8 cellular contexts compared by ENCODE assay signal in genomic region chr19:50510121-50510670, GRCh38. TPM values are rescaled to one million over a fixed set of nuclear protein-coding genes. Genes with fewer than 3 reads are reported as not detected.
DNase-seq lines count a peak whose midpoint lies in the region; ATAC-seq and FAIRE-seq lines count a peak whose summit lies in the region.

No MANE protein-coding gene starts in this region.

- H2AFZ ChIP-seq in GM23248, result peak overlapping the region; percentile 77

- intact Hi-C loops in right cardiac atrium (cut with DNase I), result no loop called here

- no peaks in the 10 kb centered on the region for H4K20me1 ChIP-seq in GM23248 (ENCODE audit: insufficient read depth)

- H3F3A ChIP-seq in GM23248 (ENCODE audit: insufficient read depth), result no peaks in the 10 kb centered on the region

- peaks cover 3% of the 10 kb centered on the region for H3K36me3 Mint-ChIP-seq in activated T-cell treated with anti-CD3 and anti-CD28 coated beads, Interleukin-2, amount 50 U/mL, for 4 hours (ENCODE audit: insufficient read depth)

- WGBS in GM23248 (ENCODE audit: low coverage in 1 of 2, low lambda C conversion rate in 2 of 2, missing lambda C conversion rate in 2 of 2), 2 experiments, result 20 to 25% methylated on average over 24 to 25 of the region's 26 CpGs
- 38% methylated on average over 26 of the region's 26 CpGs for WGBS in right cardiac atrium
- 54 to 64% (median 58%) methylated on average over 21 to 26 of the region's 26 CpGs for WGBS in small intestine, 3 donors

- H3K27ac ChIP-seq in GM23248 (no peak overlapping the region), right cardiac atrium (ENCODE audit: low read length) (no peak overlapping the region), small intestine (ENCODE audit: low read depth in 1 of 2, low read length in 1 of 2) (peak overlapping the region; percentile 56 to 86)

- peak overlapping the region; percentile 89 for H3K9ac ChIP-seq in GM23248

- H3K27me3 Mint-ChIP-seq in activated T-cell treated with anti-CD3 and anti-CD28 coated beads, Interleukin-2, amount 50 U/mL, for 4 hours (ENCODE audit: low read depth), result peaks cover 5% of the 10 kb centered on the region

- peaks cover 8% of the 10 kb centered on the region for H3K4me1 Mint-ChIP-seq in activated T-cell treated with anti-CD3 and anti-CD28 coated beads, Interleukin-2, amount 50 U/mL, for 4 hours (ENCODE audit: low read depth)

- no peaks in the 10 kb centered on the region for H3K36me3 ChIP-seq in GM23248 (ENCODE audit: low read depth)
- H3K36me3 ChIP-seq in small intestine (ENCODE audit: control insufficient read depth in 2 of 2, insufficient read depth in 2 of 2, low read length in 2 of 2), result peaks cover 0 to 2% of the 10 kb centered on the region in 2 donors

- H3K9me2 ChIP-seq in GM23248 (ENCODE audit: insufficient read depth), result no peaks in the 10 kb centered on the region

- H3K4me3 ChIP-seq in GM23248 (peak overlapping the region; percentile 86), right cardiac atrium (ENCODE audit: low read length) (peak overlapping the region; percentile 52), small intestine (ENCODE audit: low read depth in 1 of 2, low read length in 2 of 2) (peak overlapping the region; percentile 60 to 82)

- H3K27me3 ChIP-seq in GM23248 (replicated peaks; ENCODE audit: insufficient read depth) (no peaks in the 10 kb centered on the region), right cardiac atrium (ENCODE audit: control insufficient read depth, insufficient read depth) (no peaks in the 10 kb centered on the region), small intestine (ENCODE audit: control insufficient read depth in 2 of 2, insufficient read depth in 2 of 2, low read length in 2 of 2) (no peaks in the 10 kb centered on the region)

- in situ Hi-C loops in GM23248 (cut with MboI), result no loop called here

- H3K79me2 ChIP-seq in GM23248 (ENCODE audit: insufficient read depth), result peaks cover 10% of the 10 kb centered on the region; the same call in 1 of the 2 replicates

- H3K4me1 ChIP-seq in GM23248 (ENCODE audit: insufficient read depth), result no peaks in the 10 kb centered on the region
- peaks cover 3% of the 10 kb centered on the region for H3K4me1 ChIP-seq in right cardiac atrium (ENCODE audit: control insufficient read depth, insufficient read depth, low read length)
- peaks cover 1 to 2% of the 10 kb centered on the region in 2 donors for H3K4me1 ChIP-seq in small intestine (ENCODE audit: control insufficient read depth in 2 of 2, insufficient read depth in 1 of 2, low read depth in 1 of 2, low read length in 1 of 2)

- H3K4me3 Mint-ChIP-seq in activated T-cell treated with anti-CD3 and anti-CD28 coated beads, Interleukin-2, amount 50 U/mL, for 4 hours, result peak overlapping the region; percentile 95

- no peak for ATAC-seq in activated T-cell treated with anti-CD3 and anti-CD28 coated beads, Interleukin-2, amount 50 U/mL, for 4 hours
- ATAC-seq in right cardiac atrium (no peak), HG03097 (IDR thresholded peaks at IDR 0.05; ENCODE audit: low FRiP score, unreplicated experiment) (no peak)

- H3K9me3 Mint-ChIP-seq in activated T-cell treated with anti-CD3 and anti-CD28 coated beads, Interleukin-2, amount 50 U/mL, for 4 hours, result no peaks in the 10 kb centered on the region

- peak; percentile 49 for DNase-seq in GM23248
- no peak for DNase-seq in activated T-cell treated with anti-CD3 and anti-CD28 coated beads, Interleukin-2, amount 50 U/mL, for 4 hours
- DNase-seq in right cardiac atrium, result peak in 2 of 3 donors; percentile 57 to 70
- DNase-seq in small intestine, result no peak
- no peak for DNase-seq in NCI-H1092 treated with DMSO at 0.1 percent for 48 hours (lab: John Stamatoyannopoulos, UW)
- no peak for DNase-seq in NCI-H2196 (lab: John Stamatoyannopoulos, UW; ENCODE audit: unreplicated experiment)
- DNase-seq in cerebellar cortex (ENCODE audit: low spot score), result no peak

- peak overlapping the region; percentile 82 for H3K4me2 ChIP-seq in GM23248 (ENCODE audit: unreplicated experiment)

- H3K9me3 ChIP-seq in GM23248 (ENCODE audit: low read depth) (no peaks in the 10 kb centered on the region), right cardiac atrium (ENCODE audit: control insufficient read depth, low read length) (no peaks in the 10 kb centered on the region), small intestine (ENCODE audit: control insufficient read depth, low read depth) (no peaks in the 10 kb centered on the region)

- FAIRE-seq in small intestine (lab: Jason Lieb, UNC), result no peak

RNA-seq across cellular contexts. Expression of gene JOSD2, which starts 0.8 kb away (rescaled TPM):
- 50.7 and 55.2 TPM in 2 replicates for total RNA-seq in GM23248 (2014; rRNA removed; shearing (Covaris generic))
- polyA plus RNA-seq in GM23248 (2016; fragmentation: Nextera tagmentation; extraction: Ambion mirVana) (98.5 and 108 TPM in 2 replicates), right cardiac atrium (55.2 TPM), small intestine (10 to 100 TPM; 62.5 to 97.8 (median 85.7) TPM)
- 10 to 100 TPM; 51.7 to 59.4 (median 55.6) TPM for total RNA-seq in activated T-cell treated with anti-CD3 and anti-CD28 coated beads, Interleukin-2, amount 50 U/mL, for 4 hours
- 10 to 100 TPM; 24.2 to 40.5 (median 39.5) TPM for total RNA-seq in right cardiac atrium

RNA-seq across cellular contexts. Expression of gene ASPDH, which starts 3.5 kb away (rescaled TPM):
- not detected in 2 replicates for total RNA-seq in GM23248 (2014; rRNA removed; shearing (Covaris generic))
- not detected in 2 replicates for polyA plus RNA-seq in GM23248 (2016; fragmentation: Nextera tagmentation; extraction: Ambion mirVana)
- not detected for total RNA-seq in activated T-cell treated with anti-CD3 and anti-CD28 coated beads, Interleukin-2, amount 50 U/mL, for 4 hours
- not detected for total RNA-seq in right cardiac atrium
- polyA plus RNA-seq in right cardiac atrium, result not detected
- 10 to 100 TPM in 2 of 3 donors, under 1 TPM in 1; 0.27 to 20.0 (median 17.0) TPM for polyA plus RNA-seq in small intestine

RNA-seq across cellular contexts. Expression of gene GARIN5A, which starts 33.5 kb away (rescaled TPM):
- not detected in 2 replicates for total RNA-seq in GM23248 (2014; rRNA removed; shearing (Covaris generic))
- 0.20 and 0.27 TPM in 2 replicates for polyA plus RNA-seq in GM23248 (2016; fragmentation: Nextera tagmentation; extraction: Ambion mirVana)
- total RNA-seq in activated T-cell treated with anti-CD3 and anti-CD28 coated beads, Interleukin-2, amount 50 U/mL, for 4 hours, result under 1 TPM; 0.26 to 0.84 (median 0.66) TPM
- 1 to 10 TPM in 3 of 4 donors, under 1 TPM in 1; 0.86 to 2.3 (median 1.9) TPM for total RNA-seq in right cardiac atrium
- 3.0 TPM for polyA plus RNA-seq in right cardiac atrium
- polyA plus RNA-seq in small intestine, result 1 to 10 TPM in 1 of 3 donors, under 1 TPM in 1, not detected in 1; 0.89 to 3.4 TPM

RNA-seq across cellular contexts. Expression of gene EMC10, which starts 33.9 kb away (rescaled TPM):
- 92.7 and 96.6 TPM in 2 replicates for total RNA-seq in GM23248 (2014; rRNA removed; shearing (Covaris generic))
- polyA plus RNA-seq in GM23248 (2016; fragmentation: Nextera tagmentation; extraction: Ambion mirVana) (7.2 and 7.7 TPM in 2 replicates), right cardiac atrium (134 TPM), small intestine (100 to 1,000 TPM in 1 of 3 donors, 10 to 100 TPM in 2; 53.7 to 160 (median 71.3) TPM)
- total RNA-seq in activated T-cell treated with anti-CD3 and anti-CD28 coated beads, Interleukin-2, amount 50 U/mL, for 4 hours, result 100 to 1,000 TPM; 111 to 122 (median 117) TPM
- total RNA-seq in right cardiac atrium, result 100 to 1,000 TPM in 3 of 4 donors, 10 to 100 TPM in 1; 98.5 to 118 (median 104) TPM

RNA-seq across cellular contexts. Expression of gene LRRC4B, which starts 58.0 kb away (rescaled TPM):
- total RNA-seq in GM23248 (2014; rRNA removed; shearing (Covaris generic)), result not detected in 2 replicates
- polyA plus RNA-seq in GM23248 (2016; fragmentation: Nextera tagmentation; extraction: Ambion mirVana), result not detected in 2 replicates
- not detected for total RNA-seq in activated T-cell treated with anti-CD3 and anti-CD28 coated beads, Interleukin-2, amount 50 U/mL, for 4 hours
- 1 to 10 TPM; 1.2 to 3.2 (median 2.0) TPM for total RNA-seq in right cardiac atrium
- 1.6 TPM for polyA plus RNA-seq in right cardiac atrium
- polyA plus RNA-seq in small intestine, result 1 to 10 TPM in 2 of 3 donors, not detected in 1; 1.1 to 5.4 TPM

Comparison
In these comparisons a context has a peak if more than half of its experiments do, and no peak if none do; other contexts are left out.
1. DNase-seq: peak in GM23248 (single experiment) and right cardiac atrium (2 of 3); none in activated T-cell treated with anti-CD3 and anti-CD28 coated beads, Interleukin-2, amount 50 U/mL, for 4 hours (single experiment), small intestine (single experiment), NCI-H1092 treated with DMSO at 0.1 percent for 48 hours (single experiment), NCI-H2196 (single experiment) and cerebellar cortex (single experiment).
2. H3K27ac ChIP-seq: peak in small intestine (2 of 2); none in GM23248 (single experiment) and right cardiac atrium (single experiment).
3. Peak in every context shown above with its lines, with median percentiles within 50 percentile points of each other: H3K4me3 ChIP-seq.